In genomic region chr22:36239401-36240171, GRCh38 we compare ENCODE assay signal across 8 cellular contexts. TPM values are rescaled to one million over a fixed set of nuclear protein-coding genes. Genes with fewer than 3 reads are reported as not detected.
DNase-seq lines count a peak whose midpoint lies in the region; ATAC-seq and TF ChIP-seq lines count a peak whose summit lies in the region.

APOL2 (minus strand) TSS chr22:36239527; CDS start chr22:36233162, 6,365 bp downstream.

- peak within 1 kb of the TSS; percentile 60 for H3K4me3 ChIP-seq in HUES64 (ENCODE audit: low read length)
- peak within 1 kb of the TSS; percentile 77 to 98 for H3K4me3 ChIP-seq in mucosa of rectum (ENCODE audit: low read length in 2 of 2)

- H3K9me3 ChIP-seq in HUES64 (ENCODE audit: insufficient read depth, low read depth, low read length) (no peaks in the 10 kb centered on the region), mucosa of rectum (ENCODE audit: control insufficient read depth in 2 of 2, low read length in 2 of 2) (no peaks in the 10 kb centered on the region)

- no peaks in the 10 kb centered on the region for H3K27me3 ChIP-seq in HUES64 (ENCODE audit: insufficient read depth, low read length)
- H3K27me3 ChIP-seq in mucosa of rectum (ENCODE audit: control insufficient read depth in 2 of 2, insufficient read depth in 2 of 2, low read length in 2 of 2): no peaks in the 10 kb centered on the region

- ATAC-seq in GM21423 (IDR thresholded peaks at IDR 0.05; ENCODE audit: unreplicated experiment): peak; percentile 85

- peak; percentile 90 for DNase-seq in DMS 273 (lab: John Stamatoyannopoulos, UW; ENCODE audit: unreplicated experiment)
- peak; percentile 97 for DNase-seq in OCI-M1 (lab: John Stamatoyannopoulos, UW)
- peak; percentile 82 for DNase-seq in activated T-cell treated with anti-CD3 and anti-CD28 coated beads, Interleukin-2, amount 50 U/mL, for 1 hour
- DNase-seq in erythroblast (lab: John Stamatoyannopoulos, UW): peak; percentile 94
- DNase-seq in stimulated activated CD8-positive, alpha-beta memory T cell treated with anti-CD3 and anti-CD28 coated beads, Interleukin-4, amount 100 ng/mL, for 48 hours: peak; percentile 89

- H3K9ac ChIP-seq in HUES64 (ENCODE audit: low read depth, low read length) (peak within 1 kb of the TSS; percentile 60), mucosa of rectum (ENCODE audit: low read depth in 1 of 2, low read length in 2 of 2) (peak within 1 kb of the TSS; percentile 69 to 91)

- 18% methylated on average over 13 of the region's 13 CpGs for WGBS in HUES64

- H3K36me3 ChIP-seq in HUES64 (ENCODE audit: insufficient read depth, low read length) (no peaks in the 10 kb centered on the region), mucosa of rectum (ENCODE audit: control insufficient read depth in 2 of 2, insufficient read depth in 2 of 2, low read length in 2 of 2) (peaks cover 0 to 6% of the 10 kb centered on the region in 2 donors)

- H3K27ac ChIP-seq in HUES64 (ENCODE audit: low read depth, low read length) (peak within 1 kb of the TSS; percentile 44; the same call in 1 of the 2 replicates), mucosa of rectum (ENCODE audit: low read depth in 2 of 2, low read length in 2 of 2) (peak within 1 kb of the TSS; percentile 87 to 96)

- H3K4me1 ChIP-seq in HUES64 (ENCODE audit: insufficient read depth, low read length): peaks cover 14% of the 10 kb centered on the region
- H3K4me1 ChIP-seq in mucosa of rectum (ENCODE audit: control insufficient read depth in 2 of 2, insufficient read depth in 2 of 2, low read length in 2 of 2): peaks cover 15 to 23% of the 10 kb centered on the region in 2 donors

- peak; percentile 65 for TF ChIP-seq POLR2A in erythroblast (IDR thresholded peaks at IDR 0.05; ENCODE audit: low read length)

RNA-seq across cellular contexts. Expression of gene APOL2, which starts in this region (rescaled TPM):
- 6.0 TPM for polyA plus RNA-seq in HUES64 (2013, experiment 1 of 2)
- 8.5 TPM for polyA plus RNA-seq in HUES64 (2013, experiment 2 of 2)

Comparison
In these comparisons a context has a peak if more than half of its experiments do, and no peak if none do; other contexts are left out.
1. Peak in every context shown above with its lines: DNase-seq, ATAC-seq, H3K4me3 ChIP-seq and H3K27ac ChIP-seq.